Comparison of ENCODE assay signal across 19 cellular contexts in genomic region chr5:136506131-136506530, GRCh38.
"Had no signal": no experiment of that assay in that cellular context is flagged by ENCODE, and none has a peak within 500 bp of the region (broad histone marks: within the 10 kb centered on the region; RNA-seq: fewer than 3 reads in every experiment).

No MANE protein-coding gene starts in this region.

- H3K36me3 ChIP-seq: heart left ventricle, neutrophil, right lobe of liver, tibial artery, upper lobe of left lung, uterus had no signal

- H3K27ac Mint-ChIP-seq: naive thymus-derived CD8-positive, alpha-beta T cell; stimulated activated memory B cell treated with anti-CD40 and anti-IgM and Interleukin-4, amounts not matched to agents 10 μg/mL and 1 μg/mL and 100 μg/mL, for 72 hours; stimulated activated naive CD8-positive, alpha-beta T cell treated with anti-CD3 and anti-CD28 coated beads, Interleukin-15, Interleukin-2, amounts not matched to agents 100 ng/mL and 50 ng/mL, for 24 hours had no signal

- H3K36me3 Mint-ChIP-seq: naive thymus-derived CD8-positive, alpha-beta T cell; stimulated activated memory B cell treated with anti-CD40 and anti-IgM and Interleukin-4, amounts not matched to agents 10 μg/mL and 1 μg/mL and 100 μg/mL, for 72 hours had no signal

- H3K9me3 ChIP-seq: heart left ventricle, mucosa of descending colon, neutrophil, psoas muscle, right lobe of liver, tibial artery, upper lobe of left lung, uterus had no signal

- H3K4me3 Mint-ChIP-seq: naive thymus-derived CD8-positive, alpha-beta T cell; stimulated activated memory B cell treated with anti-CD40 and anti-IgM and Interleukin-4, amounts not matched to agents 10 μg/mL and 1 μg/mL and 100 μg/mL, for 72 hours; stimulated activated naive CD8-positive, alpha-beta T cell treated with anti-CD3 and anti-CD28 coated beads, Interleukin-15, Interleukin-2, amounts not matched to agents 100 ng/mL and 50 ng/mL, for 24 hours had no signal

- H3K4me3 ChIP-seq: dorsolateral prefrontal cortex, heart left ventricle, mucosa of descending colon, psoas muscle, right lobe of liver, tibial artery, upper lobe of left lung, uterus had no signal

- H3K27me3 ChIP-seq: neutrophil, right lobe of liver, tibial artery, upper lobe of left lung, uterus had no signal

- H3K27ac ChIP-seq: dorsolateral prefrontal cortex, heart left ventricle, neutrophil, psoas muscle, right lobe of liver, tibial artery, upper lobe of left lung, uterus had no signal

- H3K9me3 Mint-ChIP-seq: stimulated activated memory B cell treated with anti-CD40 and anti-IgM and Interleukin-4, amounts not matched to agents 10 μg/mL and 1 μg/mL and 100 μg/mL, for 72 hours had no signal

- H3K27me3 Mint-ChIP-seq: stimulated activated memory B cell treated with anti-CD40 and anti-IgM and Interleukin-4, amounts not matched to agents 10 μg/mL and 1 μg/mL and 100 μg/mL, for 72 hours had no signal

- ATAC-seq: esophagus mucosa; heart left ventricle; left colon; mucosa of descending colon; naive thymus-derived CD8-positive, alpha-beta T cell; psoas muscle; right lobe of liver; stimulated activated memory B cell treated with anti-CD40 and anti-IgM and Interleukin-4, amounts not matched to agents 10 μg/mL and 1 μg/mL and 100 μg/mL, for 72 hours had no signal

- DNase-seq: cortex of kidney; dorsolateral prefrontal cortex; effector CD8-positive, alpha-beta T cell; heart left ventricle; hippocampal formation; left colon; mucosa of descending colon; naive thymus-derived CD8-positive, alpha-beta T cell; psoas muscle; retina; right lobe of liver; stimulated activated CD4-positive, alpha-beta T cell treated with anti-CD3 and anti-CD28 coated beads, Interleukin-4, amount 100 ng/mL, for 1 hour; tibial artery; upper lobe of left lung; uterus had no signal

- H3K4me1 ChIP-seq: heart left ventricle, psoas muscle, right lobe of liver, tibial artery, upper lobe of left lung, uterus had no signal

- H3K4me1 Mint-ChIP-seq: naive thymus-derived CD8-positive, alpha-beta T cell; stimulated activated memory B cell treated with anti-CD40 and anti-IgM and Interleukin-4, amounts not matched to agents 10 μg/mL and 1 μg/mL and 100 μg/mL, for 72 hours had no signal
